In the genomic region with DNA sequence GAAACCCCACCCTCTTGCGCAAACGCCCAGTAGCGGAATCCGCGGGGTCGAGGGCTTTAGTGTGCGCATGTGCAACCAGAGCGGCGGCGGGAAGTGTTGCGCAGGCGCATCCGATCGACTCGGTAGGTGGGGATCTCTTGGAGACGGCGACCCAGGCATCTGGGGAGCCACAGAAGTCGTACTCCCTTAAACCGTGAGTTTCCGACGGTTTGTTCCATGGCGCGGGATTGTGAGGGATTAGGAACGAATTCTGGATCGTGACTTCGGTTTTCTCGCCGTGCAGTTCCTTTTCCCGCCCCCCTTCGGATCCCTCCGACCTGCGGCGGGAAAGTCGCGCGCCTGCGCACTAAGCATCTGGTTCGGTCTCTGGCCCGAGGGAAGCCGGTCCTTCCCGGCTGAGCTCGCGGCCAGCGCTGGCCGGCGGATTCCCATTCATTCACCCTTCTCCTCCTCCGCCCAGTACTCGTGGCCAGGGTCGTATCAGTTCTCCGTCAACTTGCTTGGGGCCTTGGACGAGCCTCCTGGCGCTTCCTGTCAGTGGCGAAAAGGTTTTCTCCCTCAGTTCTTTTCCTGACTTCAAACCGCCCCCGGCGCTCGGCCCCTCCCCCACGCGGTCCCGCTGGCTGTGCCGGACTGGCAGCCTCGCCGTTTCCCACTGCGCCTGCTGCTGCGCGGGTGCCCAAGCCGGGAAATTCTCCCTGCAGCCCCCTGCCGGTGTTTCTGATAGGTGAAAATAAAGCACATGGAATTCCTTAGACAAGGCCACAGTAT, we compare ENCODE assay signal across 8 cellular contexts. TPM values are rescaled to one million over a fixed set of nuclear protein-coding genes. Genes with fewer than 3 reads are reported as not detected.
DNase-seq lines count a peak whose midpoint lies in the region; ATAC-seq and TF ChIP-seq lines count a peak whose summit lies in the region.

A gene (plus strand): TSS at position 96 of the 771 bp plus-strand sequence. CDS start 866 bp downstream, outside the sequence.

- POLR2A ChIA-PET in activated naive CD8-positive, alpha-beta T cell treated with anti-CD3 and anti-CD28 coated beads, Interleukin-2, amount 10 ng/mL, durations not matched to agents 7 days and 5 days (lab: Charles Lee) = interaction anchor here (0.6 to 1.4 kb wide), 4 partner anchors 12 to 303 kb away, joined by 3 to 6 read pairs (median 4); no protein-coding TSS in a partner anchor

- no peak within 1 kb of the TSS for H3K4me3 Mint-ChIP-seq in activated naive CD8-positive, alpha-beta T cell treated with anti-CD3 and anti-CD28 coated beads, Interleukin-2, amount 10 ng/mL, durations not matched to agents 7 days and 5 days

- TF ChIP-seq CTCF in NB4 (IDR thresholded peaks at IDR 0.05; ENCODE audit: low read depth, low read length) = peak; percentile 34
- TF ChIP-seq CTCF in ovary (IDR thresholded peaks at IDR 0.05) = peak; percentile 12 to 30 (median 28)
- no peak for TF ChIP-seq CTCF in tibial artery (IDR thresholded peaks at IDR 0.05)

- peaks cover 4% of the 10 kb centered on the region for H3K4me1 ChIP-seq in ovary (ENCODE audit: insufficient read depth)
- H3K4me1 ChIP-seq in tibial artery = peaks cover 0 to 16% (median 13%) of the 10 kb centered on the region in 4 donors

- TF ChIP-seq EP300 in ovary (IDR thresholded peaks at IDR 0.05) = no peak

- H3K36me3 ChIP-seq in ovary (no peaks in the 10 kb centered on the region), tibial artery (no peaks in the 10 kb centered on the region)

- H3K27me3 ChIP-seq in ovary (no peaks in the 10 kb centered on the region), tibial artery (no peaks in the 10 kb centered on the region)

- peak; percentile 85 for ATAC-seq in HG02571 (IDR thresholded peaks at IDR 0.05; ENCODE audit: unreplicated experiment)
- peak; percentile 92 for ATAC-seq in activated naive CD8-positive, alpha-beta T cell treated with anti-CD3 and anti-CD28 coated beads, Interleukin-2, amount 10 ng/mL, durations not matched to agents 7 days and 5 days (ENCODE audit: low read depth)
- ATAC-seq in Right ventricle myocardium inferior = peak; percentile 96

- peak; percentile 29 for TF ChIP-seq POLR2A in GM10847 (IDR thresholded peaks at IDR 0.05; ENCODE audit: extremely low read depth, insufficient read length)
- peak; percentile 76 for TF ChIP-seq POLR2A in NB4 (IDR thresholded peaks at IDR 0.05; ENCODE audit: extremely low read depth, insufficient read length)
- peak; percentile 35 for TF ChIP-seq POLR2A in ovary (IDR thresholded peaks at IDR 0.05)

- peaks cover 22% of the 10 kb centered on the region for H3K4me1 Mint-ChIP-seq in activated naive CD8-positive, alpha-beta T cell treated with anti-CD3 and anti-CD28 coated beads, Interleukin-2, amount 10 ng/mL, durations not matched to agents 7 days and 5 days

- peak within 1 kb of the TSS; percentile 20 to 77 for H3K27ac ChIP-seq in ovary
- H3K27ac ChIP-seq in tibial artery = peak within 1 kb of the TSS; percentile 62 to 63

- WGBS in ovary, 3 donors = 0 to 1% (median 1%) methylated on average over 68 of the region's 68 CpGs

- H3K4me3 ChIP-seq in NB4 (ENCODE audit: low read depth, low read length) = peak within 1 kb of the TSS; percentile 88
- H3K4me3 ChIP-seq in ovary = peak within 1 kb of the TSS; percentile 56
- H3K4me3 ChIP-seq in tibial artery = peak within 1 kb of the TSS; percentile 62 to 76

- intact Hi-C loops in Right ventricle myocardium inferior (cut with DNase I) = loop anchor here (2.0 to 5.0 kb wide), 3 partner anchors 99 to 431 kb away; a partner anchor contains a TSS
- intact Hi-C loops in ovary (cut with DNase I) = loop anchor here in 3 of 4 donors (10.0 kb wide), 3 partner anchors 96 to 794 kb away; a partner anchor contains a TSS
- intact Hi-C loops in tibial artery (cut with DNase I; ENCODE audit: low total_unique reads) = no loop called here

- no peak within 1 kb of the TSS for H3K27ac Mint-ChIP-seq in activated naive CD8-positive, alpha-beta T cell treated with anti-CD3 and anti-CD28 coated beads, Interleukin-2, amount 10 ng/mL, durations not matched to agents 7 days and 5 days

- no peaks in the 10 kb centered on the region for H3K9me3 ChIP-seq in ovary
- H3K9me3 ChIP-seq in tibial artery = no peaks in the 10 kb centered on the region

- peak; percentile 94 for DNase-seq in NB4 (ENCODE audit: low read depth)
- peak; percentile 85 for DNase-seq in SKM-1 (lab: John Stamatoyannopoulos, UW; ENCODE audit: unreplicated experiment)
- peak; percentile 87 for DNase-seq in activated naive CD8-positive, alpha-beta T cell treated with anti-CD3 and anti-CD28 coated beads, Interleukin-2, amount 10 ng/mL, durations not matched to agents 7 days and 5 days
- DNase-seq in Right ventricle myocardium inferior (ENCODE audit: missing footprints) = peak; percentile 94
- DNase-seq in ovary = peak; percentile 93 to 96 (median 95)
- DNase-seq in tibial artery = peak; percentile 89 to 92

- H3K9me3 Mint-ChIP-seq in activated naive CD8-positive, alpha-beta T cell treated with anti-CD3 and anti-CD28 coated beads, Interleukin-2, amount 10 ng/mL, durations not matched to agents 7 days and 5 days = no peaks in the 10 kb centered on the region

- peaks cover 11% of the 10 kb centered on the region for H3K36me3 Mint-ChIP-seq in activated naive CD8-positive, alpha-beta T cell treated with anti-CD3 and anti-CD28 coated beads, Interleukin-2, amount 10 ng/mL, durations not matched to agents 7 days and 5 days

- no peaks in the 10 kb centered on the region for H3K27me3 Mint-ChIP-seq in activated naive CD8-positive, alpha-beta T cell treated with anti-CD3 and anti-CD28 coated beads, Interleukin-2, amount 10 ng/mL, durations not matched to agents 7 days and 5 days

RNA-seq across cellular contexts. Expression of the gene that starts here (rescaled TPM):
- total RNA-seq in activated naive CD8-positive, alpha-beta T cell treated with anti-CD3 and anti-CD28 coated beads, Interleukin-2, amount 10 ng/mL, durations not matched to agents 7 days and 5 days = 10 to 100 TPM; 22.8 to 24.0 TPM
- total RNA-seq in Right ventricle myocardium inferior = 0.95 TPM
- total RNA-seq in ovary = 1 to 10 TPM; 1.2 to 5.5 (median 2.9) TPM
- polyA plus RNA-seq in ovary = 1 to 10 TPM; 1.4 to 4.9 TPM

Comparison
In these comparisons a context has a peak if more than half of its experiments do, and no peak if none do; other contexts are left out.
1. Peak in every context shown above with its lines: DNase-seq, ATAC-seq, H3K4me3 ChIP-seq and H3K27ac ChIP-seq.
2. Peak in DNase-seq and ATAC-seq in Right ventricle myocardium inferior; RNA of the gene not detected or under 1 TPM.
3. CTCF ChIP-seq: peak in NB4 (single experiment) and ovary (3 of 3); none in tibial artery (0 of 2).